ENCODE assay signal across 2 cellular contexts in the genomic region with DNA sequence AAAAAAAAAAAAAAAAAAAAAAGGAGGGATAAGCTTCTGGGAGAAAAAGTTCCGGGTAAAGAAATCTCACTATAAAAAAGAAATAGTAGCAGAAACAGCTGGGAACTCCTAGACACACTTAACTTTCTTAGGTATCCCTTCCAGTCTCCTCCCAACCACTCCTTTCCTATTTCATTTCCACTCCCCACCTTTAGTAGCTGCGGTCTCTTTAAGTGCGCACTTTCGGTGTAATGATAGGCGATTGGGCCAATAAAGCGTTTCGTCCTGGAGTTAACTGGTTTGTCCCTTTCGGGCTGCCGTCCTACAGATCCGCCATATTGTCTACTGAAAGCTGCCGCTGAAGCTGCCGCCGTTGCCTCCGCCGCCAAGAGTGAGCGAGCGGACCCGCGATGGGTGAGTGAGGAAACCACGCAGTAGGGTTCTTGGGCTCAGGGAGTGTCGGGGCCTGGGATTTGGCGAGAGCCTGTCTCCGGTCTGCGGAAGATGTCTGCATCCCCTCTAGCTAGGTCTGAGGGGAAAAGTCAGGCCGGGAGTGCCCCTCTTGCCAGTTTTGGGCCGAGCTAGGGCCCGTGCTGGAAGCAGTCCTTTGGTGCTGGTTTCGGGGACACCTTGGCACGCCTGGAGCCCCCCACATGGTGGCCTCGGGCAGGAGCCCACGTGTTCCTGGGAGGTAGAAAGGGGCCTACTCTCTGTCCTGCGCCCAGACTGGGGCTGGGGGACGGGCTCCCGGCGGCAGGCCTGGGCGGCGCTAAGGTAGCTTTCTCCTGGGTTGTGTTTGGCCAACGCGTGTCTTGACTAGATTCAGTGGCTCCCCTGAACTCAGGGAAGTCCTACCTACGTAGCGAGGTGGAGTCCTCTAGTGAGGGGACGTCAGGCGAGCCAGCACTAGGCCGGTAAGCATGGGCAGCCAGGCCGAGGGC.
TF ChIP-seq lines count a peak whose summit lies in the region.

Gene KPNA6 (plus strand): TSS at position 315 of the 920 bp plus-strand sequence. CDS start 75 bp downstream, at position 390.

TF ChIP-seq in HEK293, 187 proteins besides CTCF, POLR2A, EP300 and RAD21 (continued from another document and continues in another):
- TF ChIP-seq ZNF146 (tag by site-specific recombination; IDR thresholded peaks at IDR 0.05): 0 out of 2 replicates have a peak, but pooled peaks have one; percentile 3
- peak; percentile 76 for TF ChIP-seq ZXDB (tag by site-specific recombination; IDR thresholded peaks at IDR 0.05)
- TF ChIP-seq ZNF324 (tag by site-specific recombination; IDR thresholded peaks at IDR 0.05): 0 out of 2 replicates have a peak, but pooled peaks have one; percentile 51
- peak; percentile 79; the same call in 1 of the 2 replicates for TF ChIP-seq MZF1 (tag by site-specific recombination; IDR thresholded peaks at IDR 0.05; ENCODE audit: borderline replicate concordance)
- peak; percentile 41; the same call in 1 of the 2 replicates for TF ChIP-seq PATZ1 (tag by site-specific recombination; IDR thresholded peaks at IDR 0.05)
- TF ChIP-seq ZNF660 (tag by site-specific recombination; IDR thresholded peaks at IDR 0.05): peak; percentile 88
- peak; percentile 31 for TF ChIP-seq ZBTB26 (tag by site-specific recombination; optimal IDR thresholded peaks at IDR 0.05)
- no peak for TF ChIP-seq ZSCAN5A (tag by site-specific recombination; IDR thresholded peaks at IDR 0.05)
- TF ChIP-seq ZNF138 (tag by site-specific recombination; IDR thresholded peaks at IDR 0.05; ENCODE audit: borderline replicate concordance): no peak
- peak; percentile 10; the same call in 1 of the 2 replicates for TF ChIP-seq ZNF610 (tag by site-specific recombination; IDR thresholded peaks at IDR 0.05; ENCODE audit: borderline replicate concordance)
- no peak for TF ChIP-seq ZNF777 (tag by site-specific recombination; IDR thresholded peaks at IDR 0.05; ENCODE audit: borderline replicate concordance)
- TF ChIP-seq, protein P1, sequence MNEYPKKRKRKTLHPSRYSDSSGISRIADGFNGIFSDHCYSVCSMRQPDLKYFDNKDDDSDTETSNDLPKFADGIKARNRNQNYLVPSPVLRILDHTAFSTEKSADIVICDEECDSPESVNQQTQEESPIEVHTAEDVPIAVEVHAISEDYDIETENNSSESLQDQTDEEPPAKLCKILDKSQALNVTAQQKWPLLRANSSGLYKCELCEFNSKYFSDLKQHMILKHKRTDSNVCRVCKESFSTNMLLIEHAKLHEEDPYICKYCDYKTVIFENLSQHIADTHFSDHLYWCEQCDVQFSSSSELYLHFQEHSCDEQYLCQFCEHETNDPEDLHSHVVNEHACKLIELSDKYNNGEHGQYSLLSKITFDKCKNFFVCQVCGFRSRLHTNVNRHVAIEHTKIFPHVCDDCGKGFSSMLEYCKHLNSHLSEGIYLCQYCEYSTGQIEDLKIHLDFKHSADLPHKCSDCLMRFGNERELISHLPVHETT (tag by site-specific recombination; IDR thresholded peaks at IDR 0.05): peak; percentile 19; the same call in 1 of the 2 replicates
- TF ChIP-seq ZNF24 (tag by site-specific recombination; IDR thresholded peaks at IDR 0.05): peak; percentile 44; the same call in 1 of the 2 replicates

TF ChIP-seq in SK-N-SH, 30 proteins besides CTCF, POLR2A, EP300 and RAD21 (continued from another document):
- TF ChIP-seq REST (IDR thresholded peaks at IDR 0.05; ENCODE audit: low read depth, low read length) (no peak), RCOR1 (IDR thresholded peaks at IDR 0.05; ENCODE audit: low read length) (0 out of 2 replicates have a peak, but pooled peaks have one; percentile 31), TEAD4 (IDR thresholded peaks at IDR 0.05; ENCODE audit: borderline replicate concordance, insufficient read depth) (no peak), FOSL2 (IDR thresholded peaks at IDR 0.05; ENCODE audit: borderline replicate concordance, low read depth) (no peak; the same call in 1 of the 2 replicates), USF1 (IDR thresholded peaks at IDR 0.05; ENCODE audit: borderline replicate concordance, low read depth) (no peak), SIN3A (IDR thresholded peaks at IDR 0.05; ENCODE audit: borderline replicate concordance, low read depth, low read length) (peak; percentile 75; the same call in 1 of the 2 replicates), YY1 (IDR thresholded peaks at IDR 0.05; ENCODE audit: low read depth) (peak; percentile 95), CHD2 (IDR thresholded peaks at IDR 0.05; ENCODE audit: low read length, partially characterized antibody) (peak; percentile 50), FOXM1 (IDR thresholded peaks at IDR 0.05; ENCODE audit: low read depth) (no peak), GATA2 (CRISPR knock-in tag; IDR thresholded peaks at IDR 0.05) (no peak), FOXJ3 (CRISPR knock-in tag; IDR thresholded peaks at IDR 0.05) (peak; percentile 31; the same call in 1 of the 2 replicates), NFIC (IDR thresholded peaks at IDR 0.05; ENCODE audit: borderline replicate concordance) (no peak), GABPA (IDR thresholded peaks at IDR 0.05; ENCODE audit: low read depth) (no peak), POLR2AphosphoS5 (IDR thresholded peaks at IDR 0.05; ENCODE audit: low read depth, low read length) (peak; percentile 71), RXRA (IDR thresholded peaks at IDR 0.05; ENCODE audit: borderline replicate concordance, low read depth) (no peak), ZBTB33 (IDR thresholded peaks at IDR 0.05; ENCODE audit: borderline replicate concordance, low read depth) (peak; percentile 50; the same call in 1 of the 2 replicates), TAF1 (IDR thresholded peaks at IDR 0.05; ENCODE audit: borderline replicate concordance, low read depth, low read length) (peak; percentile 47; the same call in 1 of the 2 replicates), ELF1 (IDR thresholded peaks at IDR 0.05) (peak; percentile 73), EZH2phosphoT487 (IDR thresholded peaks at IDR 0.05; ENCODE audit: borderline replicate concordance, low read depth) (no peak), PBX3 (IDR thresholded peaks at IDR 0.05) (no peak; the same call in 1 of the 2 replicates)
- TF ChIP-seq, protein P2, sequence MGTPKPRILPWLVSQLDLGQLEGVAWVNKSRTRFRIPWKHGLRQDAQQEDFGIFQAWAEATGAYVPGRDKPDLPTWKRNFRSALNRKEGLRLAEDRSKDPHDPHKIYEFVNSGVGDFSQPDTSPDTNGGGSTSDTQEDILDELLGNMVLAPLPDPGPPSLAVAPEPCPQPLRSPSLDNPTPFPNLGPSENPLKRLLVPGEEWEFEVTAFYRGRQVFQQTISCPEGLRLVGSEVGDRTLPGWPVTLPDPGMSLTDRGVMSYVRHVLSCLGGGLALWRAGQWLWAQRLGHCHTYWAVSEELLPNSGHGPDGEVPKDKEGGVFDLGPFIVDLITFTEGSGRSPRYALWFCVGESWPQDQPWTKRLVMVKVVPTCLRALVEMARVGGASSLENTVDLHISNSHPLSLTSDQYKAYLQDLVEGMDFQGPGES (IDR thresholded peaks at IDR 0.05; ENCODE audit: low read depth, low read length): no peak
- TF ChIP-seq, protein P3, sequence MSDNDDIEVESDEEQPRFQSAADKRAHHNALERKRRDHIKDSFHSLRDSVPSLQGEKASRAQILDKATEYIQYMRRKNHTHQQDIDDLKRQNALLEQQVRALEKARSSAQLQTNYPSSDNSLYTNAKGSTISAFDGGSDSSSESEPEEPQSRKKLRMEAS (IDR thresholded peaks at IDR 0.05; ENCODE audit: low read depth): peak; percentile 55; the same call in 1 of the 2 replicates
- TF ChIP-seq, protein P4, sequence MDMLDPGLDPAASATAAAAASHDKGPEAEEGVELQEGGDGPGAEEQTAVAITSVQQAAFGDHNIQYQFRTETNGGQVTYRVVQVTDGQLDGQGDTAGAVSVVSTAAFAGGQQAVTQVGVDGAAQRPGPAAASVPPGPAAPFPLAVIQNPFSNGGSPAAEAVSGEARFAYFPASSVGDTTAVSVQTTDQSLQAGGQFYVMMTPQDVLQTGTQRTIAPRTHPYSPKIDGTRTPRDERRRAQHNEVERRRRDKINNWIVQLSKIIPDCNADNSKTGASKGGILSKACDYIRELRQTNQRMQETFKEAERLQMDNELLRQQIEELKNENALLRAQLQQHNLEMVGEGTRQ (IDR thresholded peaks at IDR 0.05; ENCODE audit: borderline replicate concordance, low read depth, low read length): no peak
